Comparison of ENCODE assay signal across 8 cellular contexts in genomic region chr7:7681191-7681935, GRCh38. TPM values are rescaled to one million over a fixed set of nuclear protein-coding genes. Genes with fewer than 3 reads are reported as not detected.
DNase-seq lines count a peak whose midpoint lies in the region; ATAC-seq and TF ChIP-seq lines count a peak whose summit lies in the region.

No MANE protein-coding gene starts in this region.

- CTCF ChIA-PET in PC-9 (lab: Charles Lee), result interaction anchor here (0.6 to 1.7 kb wide), 12 partner anchors 15 to 615 kb away, joined by 3 to 11 read pairs (median 4); partner anchors contain the start of genes GLCCI1 and RPA3

- 0 out of 2 replicates have a peak, but pooled peaks cover 15% of the 10 kb centered on the region for H3K79me2 ChIP-seq in PC-9 (ENCODE audit: low read depth)

- peaks cover 28% of the 10 kb centered on the region for H3K4me1 ChIP-seq in PC-9 (replicated peaks; ENCODE audit: insufficient read depth)

- POLR2A ChIA-PET in PC-9 (lab: Charles Lee; ENCODE audit: unreplicated experiment), result interaction anchor here (0.6 to 0.7 kb wide), 6 partner anchors 17 to 360 kb away, joined by 3 to 8 read pairs (median 5); no protein-coding TSS in a partner anchor

- H3K4me2 ChIP-seq in PC-9, result peak overlapping the region; percentile 52

- H3K27ac ChIP-seq in PC-9, result peak overlapping the region; percentile 38
- no peak overlapping the region for H3K27ac ChIP-seq in brain microvascular endothelial cell

- TF ChIP-seq CTCF in PC-9 (conservative IDR thresholded peaks at IDR 0.05) (peak; percentile 84), brain microvascular endothelial cell (IDR thresholded peaks at IDR 0.05; ENCODE audit: low read depth, low read length, missing control alignments) (peak; percentile 38)

- peak; percentile 89 for ATAC-seq in GM21447 (IDR thresholded peaks at IDR 0.05; ENCODE audit: unreplicated experiment)

- intact Hi-C loops in PC-9 (cut with micrococcal nuclease; ENCODE audit: unreplicated experiment), result loop anchor here (1.0 to 5.0 kb wide), 7 partner anchors 79 to 616 kb away; partner anchors contain the start of gene GLCCI1

- H3K36me3 ChIP-seq in PC-9 (ENCODE audit: low read depth), result peaks cover 3% of the 10 kb centered on the region; the same call in 1 of the 2 replicates
- no peaks in the 10 kb centered on the region for H3K36me3 ChIP-seq in brain microvascular endothelial cell (replicated peaks)

- 0 out of 2 replicates have a peak, but pooled peaks cover 4% of the 10 kb centered on the region for H3K9me2 ChIP-seq in PC-9 (ENCODE audit: insufficient read depth)

- H3K9me3 ChIP-seq in PC-9 (ENCODE audit: insufficient read depth, low read depth), result no peaks in the 10 kb centered on the region

- BruUV-seq in PC-9 (replicated peaks; lab: Mats Ljungman, UMichigan), result no TSS peak

- H3K4me3 ChIP-seq in PC-9 (peak overlapping the region; percentile 11; the same call in 1 of the 2 replicates), brain microvascular endothelial cell (ENCODE audit: low read depth, low read length) (no peak overlapping the region)

- H3F3A ChIP-seq in PC-9 (ENCODE audit: insufficient read depth, low read depth), result peaks cover 22% of the 10 kb centered on the region

- no peak overlapping the region for H2AFZ ChIP-seq in PC-9

- in situ Hi-C loops in brain microvascular endothelial cell (cut with HindIII; ENCODE audit: low pct_ligation_motif_present, low sequenced_read_pairs), result no loop called here

- DNase-seq in ELR (ENCODE audit: low read depth), result peak; percentile 71
- peak; percentile 18 to 49 for DNase-seq in Kasumi-1 (lab: John Stamatoyannopoulos, UW)
- DNase-seq in PC-9, result peak; percentile 29 to 82
- peak; percentile 60 for DNase-seq in brain microvascular endothelial cell
- DNase-seq in inferior parietal cortex (ENCODE audit: extremely low spot score), result peak; percentile 96
- DNase-seq in stimulated activated CD4-positive, alpha-beta T cell treated with anti-CD3 and anti-CD28 coated beads, Interleukin-2, amount 100 ng/mL, for 48 hours, result peak; percentile 15 to 41
- DNase-seq in NK-92 (lab: John Stamatoyannopoulos, UW; ENCODE audit: unreplicated experiment), result no peak

- no peaks in the 10 kb centered on the region for H4K20me1 ChIP-seq in PC-9 (ENCODE audit: insufficient read depth)

- H3K27me3 ChIP-seq in PC-9 (ENCODE audit: insufficient read depth, low read depth), result no peaks in the 10 kb centered on the region
- no peaks in the 10 kb centered on the region for H3K27me3 ChIP-seq in brain microvascular endothelial cell (replicated peaks)

RNA-seq across cellular contexts. Expression of gene RPA3, which starts 37.0 kb away (rescaled TPM):
- total RNA-seq in PC-9 (2021), result 147 and 166 TPM in 2 replicates

RNA-seq across cellular contexts. Expression of gene UMAD1, which starts 40.8 kb away (rescaled TPM):
- total RNA-seq in PC-9 (2021), result 15.5 and 20.5 TPM in 2 replicates
